15 cellular contexts compared by ENCODE assay signal in the genomic region with DNA sequence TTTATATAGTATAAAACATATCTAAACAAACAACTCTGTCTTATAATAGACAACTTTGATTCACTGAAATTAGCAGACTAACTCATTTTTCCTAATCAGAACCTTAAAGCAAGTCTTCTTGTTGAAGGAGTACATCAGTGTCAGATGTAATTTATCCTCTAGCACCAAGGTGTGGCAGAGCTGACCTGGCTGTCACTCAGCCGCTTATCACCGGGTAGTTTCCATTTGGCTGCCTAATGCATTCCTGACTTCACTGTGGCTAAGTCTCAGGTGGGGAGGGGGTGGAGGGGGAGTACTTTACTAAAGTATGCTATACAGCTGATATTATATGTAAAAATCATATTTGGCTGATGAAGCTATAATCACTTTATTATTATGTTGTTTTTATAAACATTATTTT.
DNase-seq lines count a peak whose midpoint lies in the region; ATAC-seq and TF ChIP-seq lines count a peak whose summit lies in the region.
"Had no signal": no experiment of that assay in that cellular context is flagged by ENCODE, and none has a peak within 500 bp of the region (broad histone marks: within the 10 kb centered on the region; RNA-seq: fewer than 3 reads in every experiment).

No MANE protein-coding gene starts in this region.

- no TSS peak for BruUV-seq in Calu3 (replicated peaks; lab: Mats Ljungman, UMichigan)

- H3K4me3 ChIP-seq in GM23248 (peak overlapping the region; percentile 23), lung (no peak overlapping the region)
- H3K4me3 ChIP-seq in CD4-positive, alpha-beta memory T cell (ENCODE audit: low read length in 2 of 2), result no peak overlapping the region
- H3K4me3 ChIP-seq: heart left ventricle, left ventricle myocardium inferior had no signal

- no peaks in the 10 kb centered on the region for H3K27me3 ChIP-seq in GM23248 (replicated peaks; ENCODE audit: insufficient read depth)
- H3K27me3 ChIP-seq in lung (ENCODE audit: control insufficient read depth, insufficient read depth), result no peaks in the 10 kb centered on the region
- H3K27me3 ChIP-seq in CD4-positive, alpha-beta memory T cell (ENCODE audit: insufficient read depth, low read length), result no peaks in the 10 kb centered on the region
- H3K27me3 ChIP-seq: brain microvascular endothelial cell, heart left ventricle had no signal

- peak overlapping the region; percentile 44; the same call in 1 of the 2 replicates for H3K9ac ChIP-seq in GM23248

- H3K9me3 ChIP-seq in GM23248 (ENCODE audit: low read depth), result no peaks in the 10 kb centered on the region
- H3K9me3 ChIP-seq in lung (ENCODE audit: control insufficient read depth in 2 of 2, insufficient read depth in 1 of 2, low read length in 1 of 2), result no peaks in the 10 kb centered on the region
- no peaks in the 10 kb centered on the region for H3K9me3 ChIP-seq in CD4-positive, alpha-beta memory T cell (ENCODE audit: control insufficient read depth in 1 of 2, low read length in 2 of 2)
- H3K9me3 ChIP-seq: heart left ventricle, left ventricle myocardium inferior had no signal

- H3K36me3 ChIP-seq in GM23248 (ENCODE audit: low read depth) (no peaks in the 10 kb centered on the region), lung (ENCODE audit: control insufficient read depth in 2 of 2, insufficient read depth in 2 of 2, low read length in 2 of 2) (peaks cover 0 to 2% of the 10 kb centered on the region in 2 donors)
- no peaks in the 10 kb centered on the region for H3K36me3 ChIP-seq in CD4-positive, alpha-beta memory T cell (ENCODE audit: insufficient read depth, low read length)
- H3K36me3 ChIP-seq: heart left ventricle, left ventricle myocardium inferior had no signal

- 87 to 91% methylated on average over 2 of the region's 2 CpGs for WGBS in GM23248 (ENCODE audit: low coverage in 1 of 2, low lambda C conversion rate in 2 of 2, missing lambda C conversion rate in 2 of 2), 2 experiments
- 50 to 59% methylated on average over 2 of the region's 2 CpGs for WGBS in lung, 2 donors

- in situ Hi-C loops in GM23248 (cut with MboI), result no loop called here

- CTCF ChIA-PET in Calu3 (lab: Charles Lee), result interaction anchor here (0.6 to 1.2 kb wide), 3 partner anchors 37 to 489 kb away, joined by 3 to 4 read pairs (median 3); no protein-coding TSS in a partner anchor
- CTCF ChIA-PET in CD4-positive, alpha-beta memory T cell (lab: Charles Lee; ENCODE audit: partially characterized antibody), result no interaction called here

- H3K27ac ChIP-seq in GM23248 (peak overlapping the region; percentile 70), lung (ENCODE audit: low read depth in 1 of 2, low read length in 1 of 2) (no peak overlapping the region)
- no peak overlapping the region for H3K27ac ChIP-seq in CD4-positive, alpha-beta memory T cell (ENCODE audit: low read depth, low read length)
- H3K27ac ChIP-seq: heart left ventricle, left ventricle myocardium inferior had no signal

- no peaks in the 10 kb centered on the region for H3K27me3 Mint-ChIP-seq in Calu3 (ENCODE audit: unreplicated experiment)
- H3K27me3 Mint-ChIP-seq in activated T-helper 17 cell treated with anti-CD3 and anti-CD28 coated beads, Interleukin-2, amount 50 U/mL, for 72 hours, result no peaks in the 10 kb centered on the region
- H3K27me3 Mint-ChIP-seq in CD4-positive, alpha-beta memory T cell, result no peaks in the 10 kb centered on the region

- no peak overlapping the region for H3K4me3 Mint-ChIP-seq in Calu3 (ENCODE audit: low read depth, unreplicated experiment)
- no peak overlapping the region for H3K4me3 Mint-ChIP-seq in activated T-helper 17 cell treated with anti-CD3 and anti-CD28 coated beads, Interleukin-2, amount 50 U/mL, for 72 hours
- no peak overlapping the region for H3K4me3 Mint-ChIP-seq in CD4-positive, alpha-beta memory T cell

- intact Hi-C loops in Calu3 (cut with micrococcal nuclease; ENCODE audit: unreplicated experiment), result no loop called here
- intact Hi-C loops in CD4-positive, alpha-beta memory T cell (cut with micrococcal nuclease), result no loop called here

- POLR2A ChIA-PET in CD4-positive, alpha-beta memory T cell (lab: Charles Lee; ENCODE audit: partially characterized antibody), result interaction anchor here (1.5 kb wide), 1 partner anchor 36 kb away, joined by 4 read pairs; no protein-coding TSS in a partner anchor

- peaks cover 95% of the 10 kb centered on the region for H3K79me2 ChIP-seq in GM23248 (ENCODE audit: insufficient read depth)

- H3K27ac Mint-ChIP-seq in Calu3 (ENCODE audit: unreplicated experiment), result no peak overlapping the region
- H3K27ac Mint-ChIP-seq in activated T-helper 17 cell treated with anti-CD3 and anti-CD28 coated beads, Interleukin-2, amount 50 U/mL, for 72 hours, result peak overlapping the region; percentile 75
- H3K27ac Mint-ChIP-seq in CD4-positive, alpha-beta memory T cell, result peak overlapping the region in 2 of 7 donors; percentile 48 to 70

- TF ChIP-seq CTCF in Calu3 (IDR thresholded peaks at IDR 0.05; ENCODE audit: unreplicated experiment), result no peak
- TF ChIP-seq CTCF in lung (IDR thresholded peaks at IDR 0.05; ENCODE audit: control extremely low read depth, extremely low read depth), result no peak

- peak; percentile 45 for DNase-seq in Calu3
- DNase-seq in GM23248, result no peak
- no peak for DNase-seq in lung (ENCODE audit: low spot score)
- DNase-seq in CD4-positive, alpha-beta memory T cell, result no peak
- DNase-seq in NCI-H2107 treated with DMSO at 0.1 percent for 48 hours (lab: John Stamatoyannopoulos, UW; ENCODE audit: unreplicated experiment), result no peak
- no peak for DNase-seq in GM03348 (ENCODE audit: low spot score)
- no peak for DNase-seq in NCI-H1105 treated with DMSO at 0.1 percent for 48 hours (lab: John Stamatoyannopoulos, UW)
- DNase-seq: activated T-cell treated with anti-CD3 and anti-CD28 coated beads, Interleukin-2, amount 50 U/mL, for 1 hour; COR-L47; heart left ventricle; left ventricle myocardium inferior; occipital lobe; trophoblast cell had no signal

- no peaks in the 10 kb centered on the region for H3K9me2 ChIP-seq in GM23248 (ENCODE audit: insufficient read depth)

- peaks cover 48% of the 10 kb centered on the region for H3F3A ChIP-seq in GM23248 (ENCODE audit: insufficient read depth)

- H3K4me1 ChIP-seq in GM23248 (ENCODE audit: insufficient read depth), result peaks cover 83% of the 10 kb centered on the region
- H3K4me1 ChIP-seq in lung (ENCODE audit: control insufficient read depth in 2 of 2, insufficient read depth in 2 of 2, low read length in 2 of 2), result peaks cover 0 to 2% of the 10 kb centered on the region in 2 donors
- H3K4me1 ChIP-seq in CD4-positive, alpha-beta memory T cell (ENCODE audit: insufficient read depth, low read length), result peaks cover 36% of the 10 kb centered on the region
- H3K4me1 ChIP-seq: left ventricle myocardium inferior had no signal

- no peaks in the 10 kb centered on the region for H3K36me3 Mint-ChIP-seq in Calu3 (ENCODE audit: insufficient read depth, unreplicated experiment)
- peaks cover 13% of the 10 kb centered on the region for H3K36me3 Mint-ChIP-seq in activated T-helper 17 cell treated with anti-CD3 and anti-CD28 coated beads, Interleukin-2, amount 50 U/mL, for 72 hours (ENCODE audit: low read depth)
- H3K36me3 Mint-ChIP-seq in CD4-positive, alpha-beta memory T cell, result peaks cover 7 to 21% of the 10 kb centered on the region in 2 donors

- H4K20me1 ChIP-seq in GM23248 (ENCODE audit: insufficient read depth), result no peaks in the 10 kb centered on the region

- peak overlapping the region; percentile 56 for H3K4me2 ChIP-seq in GM23248 (ENCODE audit: unreplicated experiment)

- no peak overlapping the region for H2AFZ ChIP-seq in GM23248

- no peaks in the 10 kb centered on the region for H3K4me1 Mint-ChIP-seq in Calu3 (ENCODE audit: low read depth, unreplicated experiment)
- peaks cover 16% of the 10 kb centered on the region for H3K4me1 Mint-ChIP-seq in activated T-helper 17 cell treated with anti-CD3 and anti-CD28 coated beads, Interleukin-2, amount 50 U/mL, for 72 hours
- H3K4me1 Mint-ChIP-seq in CD4-positive, alpha-beta memory T cell, result peaks cover 27 to 42% (median 35%) of the 10 kb centered on the region in 4 donors

- ATAC-seq in activated T-helper 17 cell treated with anti-CD3 and anti-CD28 coated beads, Interleukin-2, amount 50 U/mL, for 72 hours (replicated peaks), result peak; percentile 39
- peak; percentile 51 for ATAC-seq in lung (ENCODE audit: insufficient read depth, low FRiP score)

- no peaks in the 10 kb centered on the region for H3K9me3 Mint-ChIP-seq in Calu3 (ENCODE audit: low read depth, unreplicated experiment)
- no peaks in the 10 kb centered on the region for H3K9me3 Mint-ChIP-seq in activated T-helper 17 cell treated with anti-CD3 and anti-CD28 coated beads, Interleukin-2, amount 50 U/mL, for 72 hours
- H3K9me3 Mint-ChIP-seq in CD4-positive, alpha-beta memory T cell, result no peaks in the 10 kb centered on the region
